ENCODE assay signal across 28 cellular contexts in the genomic region with DNA sequence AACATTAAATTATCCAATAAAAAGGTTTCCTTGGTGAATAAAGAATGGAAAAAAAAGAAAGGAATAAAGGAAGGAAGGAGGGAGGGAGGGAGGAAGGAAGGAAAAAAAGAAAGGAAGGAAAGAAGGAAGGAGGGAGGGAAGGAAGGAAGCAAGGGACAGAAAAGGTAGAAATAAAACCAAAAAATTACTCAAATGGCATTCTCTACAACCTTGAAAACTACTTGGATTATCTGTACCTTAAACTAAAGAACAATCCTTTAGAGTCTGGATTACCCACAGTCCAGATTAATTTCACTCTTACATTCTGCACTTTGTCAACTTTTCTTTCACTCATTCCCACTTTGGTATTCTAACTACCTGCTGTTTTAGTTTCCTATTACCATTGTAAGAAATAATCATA.
"Had no signal": no experiment of that assay in that cellular context is flagged by ENCODE, and none has a peak within 500 bp of the region (broad histone marks: within the 10 kb centered on the region; RNA-seq: fewer than 3 reads in every experiment).

No MANE protein-coding gene starts in this region.

- H3K9me3 ChIP-seq: colonic mucosa, esophagus muscularis mucosa, esophagus squamous epithelium, gastrocnemius medialis, gastroesophageal sphincter, heart left ventricle had no signal

- H3K27ac ChIP-seq: colonic mucosa, coronary artery, dorsolateral prefrontal cortex, epithelial cell of prostate, esophagus muscularis mucosa, esophagus squamous epithelium, foreskin keratinocyte, gastrocnemius medialis, gastroesophageal sphincter, heart left ventricle, heart right ventricle had no signal

- H3K4me3 ChIP-seq: colonic mucosa, coronary artery, dorsolateral prefrontal cortex, esophagus muscularis mucosa, esophagus squamous epithelium, gastrocnemius medialis, gastroesophageal sphincter, heart left ventricle, heart right ventricle had no signal

- ATAC-seq: effector memory CD8-positive, alpha-beta T cell; esophagus mucosa; foreskin keratinocyte; gastrocnemius medialis; gastroesophageal sphincter; heart left ventricle; heart right ventricle had no signal

- FAIRE-seq: colon, endometrium, endothelial cell of umbilical vein, frontal cortex had no signal

- H3K27me3 ChIP-seq: colonic mucosa, dorsolateral prefrontal cortex, esophagus muscularis mucosa, esophagus squamous epithelium, foreskin keratinocyte, gastrocnemius medialis, gastroesophageal sphincter, heart left ventricle, heart right ventricle had no signal

- H3K4me1 ChIP-seq: colonic mucosa, esophagus muscularis mucosa, esophagus squamous epithelium, foreskin keratinocyte, gastrocnemius medialis, gastroesophageal sphincter, heart left ventricle, heart right ventricle had no signal

- DNase-seq: colonic mucosa; cortex of kidney; dermis blood vessel endothelial cell; dorsolateral prefrontal cortex; effector CD4-positive, alpha-beta T cell; effector CD8-positive, alpha-beta T cell; effector memory CD4-positive, alpha-beta T cell; effector memory CD8-positive, alpha-beta T cell; endodermal cell; erythroblast; esophagus squamous epithelium; foreskin fibroblast; foreskin keratinocyte; foreskin melanocyte; gastrocnemius medialis; glutamatergic neuron; head of caudate nucleus; heart left ventricle; heart right ventricle had no signal

- H3K36me3 ChIP-seq: colonic mucosa, esophagus muscularis mucosa, esophagus squamous epithelium, gastrocnemius medialis, gastroesophageal sphincter, heart left ventricle, heart right ventricle had no signal
